In the genomic region with DNA sequence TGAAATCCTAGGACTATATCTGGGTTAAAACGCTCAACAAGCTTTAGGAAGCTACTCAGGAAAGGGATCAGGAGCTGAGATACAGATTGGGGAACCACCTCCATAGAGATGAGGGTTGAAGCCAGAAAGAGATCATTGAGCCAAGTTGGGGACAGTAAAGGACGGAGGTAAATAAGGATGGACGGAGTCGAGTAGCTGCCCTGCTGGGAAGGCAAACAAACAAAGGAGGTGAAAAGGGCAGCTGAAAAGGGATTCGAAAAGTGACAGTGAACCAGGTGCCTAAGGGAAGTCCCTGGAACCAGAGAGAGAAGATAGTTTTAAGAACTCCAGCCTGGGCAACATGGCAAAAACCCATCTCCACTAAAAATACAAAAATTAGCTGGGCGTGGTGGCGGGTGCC, we compare ENCODE assay signal across 17 cellular contexts. TPM values are rescaled to one million over a fixed set of nuclear protein-coding genes. Genes with fewer than 3 reads are reported as not detected.
A peak's percentile ranks its signal among the peaks of the same experiment; 100 is the strongest.
DNase-seq lines count a peak whose midpoint lies in the region; TF ChIP-seq lines count a peak whose summit lies in the region.
"Had no signal": no experiment of that assay in that cellular context is flagged by ENCODE, and none has a peak within 500 bp of the region (broad histone marks: within the 10 kb centered on the region; RNA-seq: fewer than 3 reads in every experiment).

No MANE protein-coding gene starts in this region.

- no peaks in the 10 kb centered on the region for H3K9me2 ChIP-seq in Loucy (replicated peaks; ENCODE audit: low read depth, low read length)

- no peaks in the 10 kb centered on the region for H4K20me1 ChIP-seq in Loucy (ENCODE audit: insufficient read depth, low read length, poor library complexity, severe bottlenecking)

- H3K36me3 ChIP-seq in Loucy (ENCODE audit: insufficient read depth, low read length) = no peaks in the 10 kb centered on the region
- H3K36me3 ChIP-seq: MG63 had no signal

- peak overlapping the region; percentile 71 for H2AFZ ChIP-seq in Loucy (ENCODE audit: low read length)

- TF ChIP-seq CTCF in Loucy (conservative IDR thresholded peaks at IDR 0.05; ENCODE audit: low read length) = no peak

- H3K4me1 ChIP-seq in Loucy (ENCODE audit: insufficient read depth, low read length, poor library complexity, severe bottlenecking) = peaks cover 4% of the 10 kb centered on the region

- H3F3A ChIP-seq in Loucy (ENCODE audit: low read depth) = no peaks in the 10 kb centered on the region

- no peaks in the 10 kb centered on the region for H3K79me2 ChIP-seq in Loucy (ENCODE audit: insufficient read depth, low read length)

- H3K9ac ChIP-seq in Loucy (ENCODE audit: low read depth, low read length, poor library complexity, severe bottlenecking) = no peak overlapping the region
- H3K9ac ChIP-seq: KMS-11 had no signal

- H3K9me3 ChIP-seq in Loucy (ENCODE audit: insufficient read depth, low read depth, low read length) = no peaks in the 10 kb centered on the region
- H3K9me3 ChIP-seq: MG63 had no signal

- H3K27me3 ChIP-seq in Loucy (ENCODE audit: insufficient read depth, low read length, poor library complexity, severe bottlenecking) = no peaks in the 10 kb centered on the region
- H3K27me3 ChIP-seq: MG63 had no signal

- DNase-seq in DMS53 treated with DMSO at 0.1 percent for 48 hours (lab: John Stamatoyannopoulos, UW; ENCODE audit: unreplicated experiment) = peak; percentile 50
- DNase-seq in NCI-H748 treated with DMSO at 0.1 percent for 48 hours (lab: John Stamatoyannopoulos, UW) = peak; percentile 14
- peak; percentile 11 for DNase-seq in iPS-NIHi11 (ENCODE audit: low spot score)
- DNase-seq in HK-2 (ENCODE audit: unreplicated experiment) = no peak
- DNase-seq in occipital lobe (lab: John Stamatoyannopoulos, UW) = no peak
- DNase-seq in SKM-1 (lab: John Stamatoyannopoulos, UW; ENCODE audit: unreplicated experiment) = no peak
- DNase-seq: CD4-positive, CD25-positive, alpha-beta regulatory T cell; DND-41; GDM1; GOT3; MG63; NCI-H1105; NCI-H2081; NCI-H524 treated with DMSO at 0.1 percent for 48 hours; T-helper 17 cell had no signal

- H3K4me2 ChIP-seq in Loucy (ENCODE audit: low read depth, low read length, poor library complexity, severe bottlenecking) = no peak overlapping the region
- H3K4me2 ChIP-seq: KMS-11 had no signal

- H3K4me3 ChIP-seq in Loucy (ENCODE audit: low read length, poor library complexity, severe bottlenecking) = no peak overlapping the region
- H3K4me3 ChIP-seq: MG63 had no signal

RNA-seq across cellular contexts. Expression of gene CAMSAP2, which starts 6.3 kb away (rescaled TPM):
- total RNA-seq in occipital lobe = 130 TPM

Comparison
In these comparisons a context has a peak if more than half of its experiments do, and no peak if none do; other contexts are left out.
1. DNase-seq: peak in DMS53 treated with DMSO at 0.1 percent for 48 hours (single experiment), NCI-H748 treated with DMSO at 0.1 percent for 48 hours (single experiment) and iPS-NIHi11 (single experiment); none in HK-2 (single experiment), occipital lobe (single experiment) and SKM-1 (single experiment).